ENCODE assay signal across 8 cellular contexts in genomic region chr2:224982226-224982625, GRCh38.
A peak's percentile ranks its signal among the peaks of the same experiment; 100 is the strongest.
DNase-seq lines count a peak whose midpoint lies in the region; ATAC-seq, FAIRE-seq and TF ChIP-seq lines count a peak whose summit lies in the region.

No MANE protein-coding gene starts in this region.

- no peaks in the 10 kb centered on the region for H3K36me3 Mint-ChIP-seq in effector memory CD8-positive, alpha-beta T cell (ENCODE audit: insufficient read depth)
- H3K36me3 Mint-ChIP-seq in natural killer cell treated with Interleukin-12 subunit alpha and Interleukin-12 subunit beta and Interleukin-15 and Interleukin-18, amount 100 ng/mL, for 72 hours = peaks cover 22% of the 10 kb centered on the region

- H3K27me3 Mint-ChIP-seq in effector memory CD8-positive, alpha-beta T cell = no peaks in the 10 kb centered on the region
- no peaks in the 10 kb centered on the region for H3K27me3 Mint-ChIP-seq in natural killer cell treated with Interleukin-12 subunit alpha and Interleukin-12 subunit beta and Interleukin-15 and Interleukin-18, amount 100 ng/mL, for 72 hours

- FAIRE-seq in GM12892 (lab: Jason Lieb, UNC) = no peak

- no peaks in the 10 kb centered on the region for H3K9me3 Mint-ChIP-seq in effector memory CD8-positive, alpha-beta T cell
- H3K9me3 Mint-ChIP-seq in natural killer cell treated with Interleukin-12 subunit alpha and Interleukin-12 subunit beta and Interleukin-15 and Interleukin-18, amount 100 ng/mL, for 72 hours = peaks cover 6% of the 10 kb centered on the region

- H3K4me3 Mint-ChIP-seq in effector memory CD8-positive, alpha-beta T cell = no peak overlapping the region
- peak overlapping the region; percentile 86 for H3K4me3 Mint-ChIP-seq in natural killer cell treated with Interleukin-12 subunit alpha and Interleukin-12 subunit beta and Interleukin-15 and Interleukin-18, amount 100 ng/mL, for 72 hours

- peak overlapping the region; percentile 94 for H3K27ac Mint-ChIP-seq in effector memory CD8-positive, alpha-beta T cell
- H3K27ac Mint-ChIP-seq in natural killer cell treated with Interleukin-12 subunit alpha and Interleukin-12 subunit beta and Interleukin-15 and Interleukin-18, amount 100 ng/mL, for 72 hours = peak overlapping the region; percentile 94 to 97

- no peak for TF ChIP-seq POLR2A in GM12892 (IDR thresholded peaks at IDR 0.05; ENCODE audit: low read depth, low read length)

- H3K4me1 Mint-ChIP-seq in effector memory CD8-positive, alpha-beta T cell (ENCODE audit: low read depth in 2 of 2) = peaks cover 55 to 76% of the 10 kb centered on the region in 2 donors
- H3K4me1 Mint-ChIP-seq in natural killer cell treated with Interleukin-12 subunit alpha and Interleukin-12 subunit beta and Interleukin-15 and Interleukin-18, amount 100 ng/mL, for 72 hours (ENCODE audit: low read depth in 2 of 2) = peaks cover 71 to 84% of the 10 kb centered on the region in 2 donors

- peak; percentile 95 for DNase-seq in Ammon's horn (ENCODE audit: low spot score)
- DNase-seq in NCI-H2227 treated with DMSO at 0.1 percent for 48 hours (lab: John Stamatoyannopoulos, UW) = peak; percentile 60
- no peak for DNase-seq in effector memory CD8-positive, alpha-beta T cell
- DNase-seq in natural killer cell treated with Interleukin-12 subunit alpha and Interleukin-12 subunit beta and Interleukin-15 and Interleukin-18, amount 100 ng/mL, for 72 hours (ENCODE audit: low spot score) = no peak
- DNase-seq in NCI-H187 (lab: John Stamatoyannopoulos, UW) = no peak
- DNase-seq in GM12892 (ENCODE audit: insufficient read length) = no peak

- no peak for ATAC-seq in effector memory CD8-positive, alpha-beta T cell (replicated peaks)
- no peak for ATAC-seq in natural killer cell treated with Interleukin-12 subunit alpha and Interleukin-12 subunit beta and Interleukin-15 and Interleukin-18, amount 100 ng/mL, for 72 hours
- ATAC-seq in HG02610 (IDR thresholded peaks at IDR 0.05; ENCODE audit: unreplicated experiment) = no peak
- ATAC-seq in HG03520 (IDR thresholded peaks at IDR 0.05; ENCODE audit: unreplicated experiment) = no peak

Comparison
In these comparisons a context has a peak if more than half of its experiments do, and no peak if none do; other contexts are left out.
1. DNase-seq: peak in Ammon's horn (single experiment) and NCI-H2227 treated with DMSO at 0.1 percent for 48 hours (single experiment); none in effector memory CD8-positive, alpha-beta T cell (0 of 3), natural killer cell treated with Interleukin-12 subunit alpha and Interleukin-12 subunit beta and Interleukin-15 and Interleukin-18, amount 100 ng/mL, for 72 hours (single experiment), NCI-H187 (0 of 2) and GM12892 (single experiment).